In genomic region chr2:179264238-179265081, GRCh38 we compare ENCODE assay signal across 8 cellular contexts.
DNase-seq lines count a peak whose midpoint lies in the region; ATAC-seq lines count a peak whose summit lies in the region.

Gene SESTD1 (minus strand): TSS chr2:179264832. CDS start chr2:179191841, 72,991 bp downstream.

- DNase-seq in NCI-H1092 treated with DMSO at 0.1 percent for 48 hours (lab: John Stamatoyannopoulos, UW) (peak; percentile 24), cerebellar cortex (ENCODE audit: low spot score) (peak; percentile 34), kidney tubule cell (ENCODE audit: low spot score) (peak; percentile 59), DMS114 treated with DMSO at 0.1 percent for 48 hours (lab: John Stamatoyannopoulos, UW; ENCODE audit: unreplicated experiment) (no peak)
- DNase-seq in activated CD4-positive, CD25-positive, alpha-beta regulatory T cell treated with anti-CD3 and anti-CD28 coated beads, Interleukin-2, amount 50 U/mL, for 16 hours (ENCODE audit: low read depth, low spot score) = peak; percentile 13
- peak; percentile 13 to 48 for DNase-seq in stimulated activated CD4-positive, alpha-beta T cell treated with anti-CD3 and anti-CD28 coated beads, Interleukin-15, amount 100 ng/mL, for 48 hours (ENCODE audit: low read depth in 2 of 2)

- ATAC-seq in GM18502 (IDR thresholded peaks at IDR 0.05; ENCODE audit: poor library complexity, unreplicated experiment) (peak; percentile 67), HG02571 (IDR thresholded peaks at IDR 0.05; ENCODE audit: unreplicated experiment) (peak; percentile 65)
